Comparison of ENCODE assay signal across 13 cellular contexts in genomic region chr11:95282337-95282751, GRCh38. TPM values are rescaled to one million over a fixed set of nuclear protein-coding genes. Genes with fewer than 3 reads are reported as not detected.
DNase-seq lines count a peak whose midpoint lies in the region; ATAC-seq and TF ChIP-seq lines count a peak whose summit lies in the region.
"Had no signal": no experiment of that assay in that cellular context is flagged by ENCODE, and none has a peak within 500 bp of the region (broad histone marks: within the 10 kb centered on the region; RNA-seq: fewer than 3 reads in every experiment).

No MANE protein-coding gene starts in this region.

- intact Hi-C loops in left ventricle myocardium superior (cut with micrococcal nuclease), result no loop called here
- intact Hi-C loops in right cardiac atrium (cut with DNase I), result no loop called here
- intact Hi-C loops in body of pancreas (cut with DNase I), result no loop called here
- intact Hi-C loops in left lung (cut with DNase I), result no loop called here
- intact Hi-C loops in upper lobe of right lung (cut with DNase I), result no loop called here

- peaks cover 14% of the 10 kb centered on the region for H3K4me1 Mint-ChIP-seq in chondrocyte (ENCODE audit: low read depth)
- H3K4me1 Mint-ChIP-seq: activated T-helper 17 cell treated with anti-CD3 and anti-CD28 coated beads, Interleukin-2, amount 50 U/mL, for 72 hours had no signal

- H3K4me1 ChIP-seq in right cardiac atrium (ENCODE audit: control insufficient read depth, insufficient read depth, low read length) (no peaks in the 10 kb centered on the region), body of pancreas (no peaks in the 10 kb centered on the region), left lung (peaks cover 0 to 14% of the 10 kb centered on the region in 2 donors), upper lobe of right lung (no peaks in the 10 kb centered on the region)

- no peak for TF ChIP-seq POLR2A in body of pancreas (IDR thresholded peaks at IDR 0.05)

- H3K36me3 ChIP-seq in body of pancreas (replicated peaks in 1 of 2; ENCODE audit: insufficient read depth in 1 of 2, low read depth in 2 of 2), result no peaks in the 10 kb centered on the region
- H3K36me3 ChIP-seq in left lung, result no peaks in the 10 kb centered on the region
- no peaks in the 10 kb centered on the region for H3K36me3 ChIP-seq in upper lobe of right lung
- no peaks in the 10 kb centered on the region for H3K36me3 ChIP-seq in MG63
- H3K36me3 ChIP-seq: brain microvascular endothelial cell had no signal

- DNase-seq in left ventricle myocardium superior (no peak), right cardiac atrium (no peak), body of pancreas (peak in 1 of 4 donors; percentile 27), left lung (no peak), upper lobe of right lung (no peak), MG63 (no peak), ecto neural progenitor cell (ENCODE audit: low spot score) (no peak), chondrocyte (ENCODE audit: low spot score) (no peak)
- DNase-seq: activated CD4-positive, alpha-beta T cell treated with anti-CD3 and anti-CD28 coated beads, Interleukin-2, amount 50 U/mL, for 1 hour; brain microvascular endothelial cell; NCI-H748 treated with DMSO at 0.1 percent for 48 hours had no signal

- no peak overlapping the region for H3K27ac Mint-ChIP-seq in chondrocyte (ENCODE audit: unreplicated experiment)
- H3K27ac Mint-ChIP-seq: activated T-helper 17 cell treated with anti-CD3 and anti-CD28 coated beads, Interleukin-2, amount 50 U/mL, for 72 hours had no signal

- no peak overlapping the region for H3K4me3 ChIP-seq in right cardiac atrium (ENCODE audit: low read length)
- H3K4me3 ChIP-seq in body of pancreas, result no peak overlapping the region
- no peak overlapping the region for H3K4me3 ChIP-seq in left lung
- no peak overlapping the region for H3K4me3 ChIP-seq in upper lobe of right lung
- no peak overlapping the region for H3K4me3 ChIP-seq in MG63

- WGBS in right cardiac atrium, result 53% methylated on average over 4 of the region's 4 CpGs
- WGBS in body of pancreas, 2 donors, result 36 to 41% methylated on average over 4 of the region's 4 CpGs

- H3K27ac ChIP-seq in right cardiac atrium (ENCODE audit: low read length), result no peak overlapping the region
- H3K27ac ChIP-seq in body of pancreas, result no peak overlapping the region
- H3K27ac ChIP-seq in left lung, result no peak overlapping the region
- H3K27ac ChIP-seq in upper lobe of right lung, result no peak overlapping the region
- H3K27ac ChIP-seq: brain microvascular endothelial cell had no signal

- peak; percentile 14 for ATAC-seq in left ventricle myocardium superior
- no peak for ATAC-seq in right cardiac atrium
- ATAC-seq in body of pancreas, result peak; percentile 63
- ATAC-seq in left lung, result peak; percentile 25
- ATAC-seq in upper lobe of right lung, result peak; percentile 52
- ATAC-seq: activated T-helper 17 cell treated with anti-CD3 and anti-CD28 coated beads, Interleukin-2, amount 50 U/mL, for 72 hours had no signal

- no peak for TF ChIP-seq CTCF in body of pancreas (IDR thresholded peaks at IDR 0.05)
- TF ChIP-seq CTCF in left lung (IDR thresholded peaks at IDR 0.05), result no peak
- TF ChIP-seq CTCF in upper lobe of right lung (IDR thresholded peaks at IDR 0.05), result no peak
- no peak for TF ChIP-seq CTCF in chondrocyte (IDR thresholded peaks at IDR 0.05)

- no peaks in the 10 kb centered on the region for H3K27me3 Mint-ChIP-seq in chondrocyte (ENCODE audit: low read depth)

- no peaks in the 10 kb centered on the region for H3K9me3 Mint-ChIP-seq in chondrocyte (ENCODE audit: low read depth)
- H3K9me3 Mint-ChIP-seq: activated T-helper 17 cell treated with anti-CD3 and anti-CD28 coated beads, Interleukin-2, amount 50 U/mL, for 72 hours; neural crest cell had no signal

- no peaks in the 10 kb centered on the region for H3K36me3 Mint-ChIP-seq in chondrocyte (ENCODE audit: low read depth)

- H3K4me3 Mint-ChIP-seq in chondrocyte (ENCODE audit: unreplicated experiment), result no peak overlapping the region
- H3K4me3 Mint-ChIP-seq: activated T-helper 17 cell treated with anti-CD3 and anti-CD28 coated beads, Interleukin-2, amount 50 U/mL, for 72 hours; neural crest cell had no signal

- H3K27me3 ChIP-seq in right cardiac atrium (ENCODE audit: control insufficient read depth, insufficient read depth), result no peaks in the 10 kb centered on the region
- H3K27me3 ChIP-seq in body of pancreas, result no peaks in the 10 kb centered on the region
- H3K27me3 ChIP-seq in left lung, result no peaks in the 10 kb centered on the region
- H3K27me3 ChIP-seq in upper lobe of right lung, result no peaks in the 10 kb centered on the region
- no peaks in the 10 kb centered on the region; the same call in 1 of the 2 replicates for H3K27me3 ChIP-seq in MG63
- H3K27me3 ChIP-seq: brain microvascular endothelial cell had no signal

- H3K9me3 ChIP-seq in right cardiac atrium (ENCODE audit: control insufficient read depth, low read length) (no peaks in the 10 kb centered on the region), body of pancreas (no peaks in the 10 kb centered on the region), left lung (no peaks in the 10 kb centered on the region), upper lobe of right lung (no peaks in the 10 kb centered on the region), MG63 (no peaks in the 10 kb centered on the region)

RNA-seq across cellular contexts. Expression of gene SESN3, which starts 51.3 kb away (rescaled TPM):
- total RNA-seq in left ventricle myocardium superior (5.7 TPM), right cardiac atrium (10 to 100 TPM in 3 of 4 donors, 1 to 10 TPM in 1; 9.1 to 15.3 (median 12.0) TPM), body of pancreas (10 to 100 TPM in 1 of 2 donors, 1 to 10 TPM in 1; 9.6 to 11.4 TPM), left lung (10 to 100 TPM; 45.0 to 80.7 TPM), upper lobe of right lung (43.5 TPM), chondrocyte (104 to 238 TPM (median 104 TPM) in 3 replicates)
- 3.2 TPM for polyA plus RNA-seq in right cardiac atrium
- total RNA-seq in MG63 (2014; rRNA removed; shearing (Covaris generic); ENCODE audit: low replicate concordance), result 0.69 and 0.79 TPM in 2 replicates

Comparison
In these comparisons a context has a peak if more than half of its experiments do, and no peak if none do; other contexts are left out.
1. ATAC-seq: peak in left ventricle myocardium superior (single experiment), body of pancreas (single experiment), left lung (single experiment) and upper lobe of right lung (single experiment); none in right cardiac atrium (0 of 2).